8 cellular contexts compared by ENCODE assay signal in the genomic region with DNA sequence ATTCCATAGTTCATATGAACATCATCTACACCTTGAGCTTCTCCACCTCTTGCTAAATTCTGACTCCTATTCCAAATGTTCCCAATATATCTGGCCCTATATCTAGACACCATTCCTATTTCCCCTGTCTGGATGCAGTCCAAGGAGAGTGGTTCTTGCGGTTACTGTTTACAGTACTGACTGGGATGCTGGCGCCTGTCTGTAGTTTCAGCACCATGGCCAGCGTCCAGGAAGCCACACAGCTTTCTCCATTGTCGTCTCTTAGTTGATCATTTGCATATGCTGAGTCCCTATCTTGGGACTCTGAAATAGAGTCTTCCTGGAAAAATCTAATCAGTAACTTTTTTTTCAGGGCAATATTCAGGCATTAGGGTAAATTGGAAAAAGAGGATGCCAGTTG. TPM values are rescaled to one million over a fixed set of nuclear protein-coding genes. Genes with fewer than 3 reads are reported as not detected.
DNase-seq lines count a peak whose midpoint lies in the region; ATAC-seq and TF ChIP-seq lines count a peak whose summit lies in the region.

No MANE protein-coding gene starts in this region.

- no peak for ATAC-seq in body of pancreas
- no peak for ATAC-seq in HG03439 (IDR thresholded peaks at IDR 0.05; ENCODE audit: unreplicated experiment)
- ATAC-seq in HG02970 (IDR thresholded peaks at IDR 0.05; ENCODE audit: low FRiP score, unreplicated experiment), result no peak
- ATAC-seq in HG03196 (IDR thresholded peaks at IDR 0.05; ENCODE audit: unreplicated experiment), result no peak

- DNase-seq in CD1c-positive myeloid dendritic cell (ENCODE audit: extremely low spot score), result peak; percentile 79
- DNase-seq in HT1080 (ENCODE audit: low read depth), result peak; percentile 63
- peak; percentile 88 for DNase-seq in SW480 (ENCODE audit: low spot score)
- peak; percentile 39 to 61 (median 50) for DNase-seq in body of pancreas
- DNase-seq in medulla oblongata (ENCODE audit: extremely low spot score), result peak; percentile 58

- H3K27me3 ChIP-seq in body of pancreas, result peaks cover 0 to 7% of the 10 kb centered on the region in 2 donors

- intact Hi-C loops in body of pancreas (cut with DNase I), result no loop called here

- H3K4me3 ChIP-seq in body of pancreas, result no peak overlapping the region

- no peak overlapping the region for H3K27ac ChIP-seq in body of pancreas

- 0 to 3% methylated on average over 4 of the region's 4 CpGs for WGBS in body of pancreas, 2 donors

- TF ChIP-seq CTCF in body of pancreas (IDR thresholded peaks at IDR 0.05), result no peak

- H3K36me3 ChIP-seq in body of pancreas (replicated peaks in 1 of 2; ENCODE audit: insufficient read depth in 1 of 2, low read depth in 2 of 2), result no peaks in the 10 kb centered on the region

- TF ChIP-seq POLR2A in body of pancreas (IDR thresholded peaks at IDR 0.05), result no peak

- no peaks in the 10 kb centered on the region for H3K4me1 ChIP-seq in body of pancreas

- no peaks in the 10 kb centered on the region for H3K9me3 ChIP-seq in body of pancreas

RNA-seq across cellular contexts. Expression of gene LAIR2, which starts 14.9 kb away (rescaled TPM):
- not detected in 2 replicates for total RNA-seq in HT1080 (2014; rRNA removed; shearing (Covaris generic))
- not detected in 2 replicates for polyA plus RNA-seq in HT1080 (2015; cell fraction: cytosol; rRNA removed)
- not detected in 2 replicates for polyA plus RNA-seq in HT1080 (2015; cell fraction: nucleus; rRNA removed)
- total RNA-seq in body of pancreas, result not detected

RNA-seq across cellular contexts. Expression of gene CDC42EP5, which starts 44.4 kb away (rescaled TPM):
- 1.7 and 1.8 TPM in 2 replicates for total RNA-seq in HT1080 (2014; rRNA removed; shearing (Covaris generic))
- 0.76 and 0.90 TPM in 2 replicates for polyA plus RNA-seq in HT1080 (2015; cell fraction: cytosol; rRNA removed)
- polyA plus RNA-seq in HT1080 (2015; cell fraction: nucleus; rRNA removed), result 0.34 and 0.65 TPM in 2 replicates
- total RNA-seq in body of pancreas, result 10 to 100 TPM; 18.2 to 92.9 TPM

RNA-seq across cellular contexts. Expression of gene LENG9, which starts 53.9 kb away (rescaled TPM):
- 5.4 and 6.5 TPM in 2 replicates for total RNA-seq in HT1080 (2014; rRNA removed; shearing (Covaris generic))
- 3.7 and 6.0 TPM in 2 replicates for polyA plus RNA-seq in HT1080 (2015; cell fraction: cytosol; rRNA removed)
- 3.9 and 6.1 TPM in 2 replicates for polyA plus RNA-seq in HT1080 (2015; cell fraction: nucleus; rRNA removed)
- total RNA-seq in body of pancreas, result 10 to 100 TPM; 21.8 to 25.7 TPM

RNA-seq across cellular contexts. Expression of gene LILRA2, which starts 56.1 kb away (rescaled TPM):
- not detected in 2 replicates for total RNA-seq in HT1080 (2014; rRNA removed; shearing (Covaris generic))
- polyA plus RNA-seq in HT1080 (2015; cell fraction: cytosol; rRNA removed), result not detected in 2 replicates
- polyA plus RNA-seq in HT1080 (2015; cell fraction: nucleus; rRNA removed), result not detected in 2 replicates
- 1 to 10 TPM in 1 of 2 donors, not detected in 1; 1.6 TPM for total RNA-seq in body of pancreas
